ENCODE assay signal across 1 cellular context in the genomic region with DNA sequence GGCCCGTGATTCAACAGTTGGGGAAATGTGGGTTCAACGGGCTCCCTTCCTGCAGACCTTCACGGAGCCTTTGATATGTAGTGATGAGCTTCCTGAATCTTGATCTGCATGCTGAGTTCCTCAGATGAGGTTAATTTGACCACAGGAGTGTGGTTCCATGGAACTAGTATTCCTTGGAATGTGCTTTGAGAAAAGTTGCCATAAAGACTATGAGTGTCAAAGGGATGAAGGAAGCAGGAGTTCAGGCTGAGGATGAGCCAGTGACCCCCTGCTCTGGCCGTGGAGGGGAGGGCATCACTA.
TF ChIP-seq lines count a peak whose summit lies in the region.

No MANE protein-coding gene starts in this region.

TF ChIP-seq in IMR-90, 13 proteins besides CTCF, POLR2A, EP300 and RAD21 (continued from another document):
- TF ChIP-seq, protein P1, sequence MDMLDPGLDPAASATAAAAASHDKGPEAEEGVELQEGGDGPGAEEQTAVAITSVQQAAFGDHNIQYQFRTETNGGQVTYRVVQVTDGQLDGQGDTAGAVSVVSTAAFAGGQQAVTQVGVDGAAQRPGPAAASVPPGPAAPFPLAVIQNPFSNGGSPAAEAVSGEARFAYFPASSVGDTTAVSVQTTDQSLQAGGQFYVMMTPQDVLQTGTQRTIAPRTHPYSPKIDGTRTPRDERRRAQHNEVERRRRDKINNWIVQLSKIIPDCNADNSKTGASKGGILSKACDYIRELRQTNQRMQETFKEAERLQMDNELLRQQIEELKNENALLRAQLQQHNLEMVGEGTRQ (IDR thresholded peaks at IDR 0.05; ENCODE audit: low read depth, low read length), result no peak
- TF ChIP-seq FOS (IDR thresholded peaks at IDR 0.05; ENCODE audit: low read depth, low read length), result no peak
- TF ChIP-seq, protein P2, sequence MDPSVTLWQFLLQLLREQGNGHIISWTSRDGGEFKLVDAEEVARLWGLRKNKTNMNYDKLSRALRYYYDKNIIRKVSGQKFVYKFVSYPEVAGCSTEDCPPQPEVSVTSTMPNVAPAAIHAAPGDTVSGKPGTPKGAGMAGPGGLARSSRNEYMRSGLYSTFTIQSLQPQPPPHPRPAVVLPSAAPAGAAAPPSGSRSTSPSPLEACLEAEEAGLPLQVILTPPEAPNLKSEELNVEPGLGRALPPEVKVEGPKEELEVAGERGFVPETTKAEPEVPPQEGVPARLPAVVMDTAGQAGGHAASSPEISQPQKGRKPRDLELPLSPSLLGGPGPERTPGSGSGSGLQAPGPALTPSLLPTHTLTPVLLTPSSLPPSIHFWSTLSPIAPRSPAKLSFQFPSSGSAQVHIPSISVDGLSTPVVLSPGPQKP (IDR thresholded peaks at IDR 0.05; ENCODE audit: borderline replicate concordance, low read depth, low read length), result no peak
